26 cellular contexts compared by ENCODE assay signal in the genomic region with DNA sequence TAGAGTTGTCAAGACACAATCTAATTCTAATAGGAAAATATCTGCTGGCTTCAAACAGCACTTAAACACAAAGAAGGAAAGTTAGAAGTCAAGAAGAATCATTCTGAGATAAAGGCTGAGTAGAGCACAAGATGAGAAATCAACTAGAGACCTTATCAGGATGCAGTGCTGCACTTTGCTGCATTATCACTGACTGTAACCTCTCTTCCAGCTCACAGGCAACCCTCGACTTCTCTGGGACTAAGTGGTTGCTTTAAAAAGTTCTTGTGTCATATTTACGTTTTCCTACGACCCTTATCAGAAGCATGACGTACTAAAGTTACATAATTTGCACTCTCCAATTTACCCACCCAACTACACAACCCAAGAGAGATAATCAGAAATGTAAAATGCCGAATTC.
"Had no signal": no experiment of that assay in that cellular context is flagged by ENCODE, and none has a peak within 500 bp of the region (broad histone marks: within the 10 kb centered on the region; RNA-seq: fewer than 3 reads in every experiment).

No MANE protein-coding gene starts in this region.

- H3K4me1 ChIP-seq: left ventricle myocardium inferior, lower lobe of right lung, pancreas, right lobe of liver, tibial nerve, upper lobe of left lung had no signal

- H3K27me3 ChIP-seq: dorsolateral prefrontal cortex, gastrocnemius medialis, heart right ventricle, pancreas, right lobe of liver, tibial nerve, upper lobe of left lung had no signal

- H3K4me3 Mint-ChIP-seq: natural killer cell; neural crest cell; stimulated activated naive B cell treated with anti-CD40 and anti-IgM and Interleukin-4, amounts not matched to agents 10 μg/mL and 1 μg/mL and 100 μg/mL, for 72 hours; stimulated activated naive CD8-positive, alpha-beta T cell treated with anti-CD3 and anti-CD28 coated beads, Interleukin-15, Interleukin-2, amounts not matched to agents 100 ng/mL and 50 ng/mL, for 24 hours had no signal

- H3K36me3 ChIP-seq: gastrocnemius medialis, left ventricle myocardium inferior, lower lobe of right lung, neutrophil, pancreas, right lobe of liver, thoracic aorta, tibial nerve, upper lobe of left lung had no signal

- H3K9me3 ChIP-seq: gastrocnemius medialis, heart right ventricle, left ventricle myocardium inferior, lower lobe of right lung, neutrophil, pancreas, right lobe of liver, thoracic aorta, tibial nerve, upper lobe of left lung had no signal

- DNase-seq: dorsolateral prefrontal cortex; effector CD4-positive, alpha-beta T cell; foreskin fibroblast; gastrocnemius medialis; heart right ventricle; hippocampal formation; islet precursor cell; kidney glomerular epithelial cell; left colon; left ventricle myocardium inferior; lower lobe of right lung; natural killer cell; pancreas; retina; right lobe of liver; small intestine; stimulated activated CD4-positive, alpha-beta T cell treated with anti-CD3 and anti-CD28 coated beads, Interleukin-15, amount 100 ng/mL, for 24 hours; stimulated activated CD4-positive, alpha-beta T cell treated with anti-CD3 and anti-CD28 coated beads, Interleukin-2, amount 100 ng/mL, for 48 hours; stimulated activated naive B cell treated with anti-CD40 and anti-IgM and Interleukin-4, amounts not matched to agents 10 μg/mL and 1 μg/mL and 100 μg/mL, for 72 hours; upper lobe of left lung had no signal

- H3K27ac ChIP-seq: dorsolateral prefrontal cortex, gastrocnemius medialis, heart right ventricle, left ventricle myocardium inferior, lower lobe of right lung, neutrophil, pancreas, right lobe of liver, thoracic aorta, tibial nerve, upper lobe of left lung had no signal

- H3K4me3 ChIP-seq: dorsolateral prefrontal cortex, gastrocnemius medialis, heart right ventricle, left ventricle myocardium inferior, lower lobe of right lung, pancreas, right lobe of liver, thoracic aorta, tibial nerve, upper lobe of left lung had no signal

- H3K9me3 Mint-ChIP-seq: natural killer cell; neural crest cell; stimulated activated naive B cell treated with anti-CD40 and anti-IgM and Interleukin-4, amounts not matched to agents 10 μg/mL and 1 μg/mL and 100 μg/mL, for 72 hours; stimulated activated naive CD8-positive, alpha-beta T cell treated with anti-CD3 and anti-CD28 coated beads, Interleukin-15, Interleukin-2, amounts not matched to agents 100 ng/mL and 50 ng/mL, for 24 hours had no signal

- H3K27me3 Mint-ChIP-seq: stimulated activated naive CD8-positive, alpha-beta T cell treated with anti-CD3 and anti-CD28 coated beads, Interleukin-15, Interleukin-2, amounts not matched to agents 100 ng/mL and 50 ng/mL, for 24 hours had no signal

- H3K27ac Mint-ChIP-seq: natural killer cell; stimulated activated naive B cell treated with anti-CD40 and anti-IgM and Interleukin-4, amounts not matched to agents 10 μg/mL and 1 μg/mL and 100 μg/mL, for 72 hours; stimulated activated naive CD8-positive, alpha-beta T cell treated with anti-CD3 and anti-CD28 coated beads, Interleukin-15, Interleukin-2, amounts not matched to agents 100 ng/mL and 50 ng/mL, for 24 hours had no signal

- FAIRE-seq: small intestine, urothelium cell line had no signal

- H3K4me1 Mint-ChIP-seq: neural crest cell had no signal

- H3K36me3 Mint-ChIP-seq: natural killer cell had no signal
